In the genomic region with DNA sequence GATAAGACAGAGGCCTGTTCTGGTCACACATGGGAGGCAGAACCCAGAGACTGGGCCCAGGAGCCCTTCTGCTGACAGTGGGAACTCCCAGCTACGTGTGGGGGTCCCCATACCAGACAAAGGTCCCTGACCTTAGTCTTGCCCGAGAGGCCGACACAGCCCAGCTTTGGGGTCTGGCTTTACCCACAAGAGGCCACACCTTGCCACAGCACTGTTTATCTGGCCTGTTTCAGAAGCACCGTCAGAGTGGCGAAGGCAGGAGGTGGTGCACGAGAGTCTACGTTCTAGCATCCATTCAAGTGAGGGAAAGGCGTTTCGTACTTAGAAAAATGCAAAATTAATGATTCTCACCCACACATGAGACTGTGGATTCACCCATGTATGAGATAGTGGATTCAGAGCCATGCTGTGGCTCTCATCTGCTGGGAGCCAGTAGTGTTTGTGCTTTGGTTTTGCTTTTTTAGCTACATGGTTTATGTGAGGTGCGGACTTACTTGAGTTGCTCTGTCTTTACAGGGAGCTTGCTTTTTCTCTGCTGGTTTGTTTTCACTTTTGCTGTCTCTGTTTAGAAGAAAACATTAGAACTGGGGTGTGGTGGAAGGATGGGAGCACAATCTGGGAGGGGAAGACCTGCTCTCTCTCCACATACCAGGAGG, we compare ENCODE assay signal across 2 cellular contexts.
A peak's percentile ranks its signal among the peaks of the same experiment; 100 is the strongest.
TF ChIP-seq lines count a peak whose summit lies in the region.

No MANE protein-coding gene starts in this region.

TF ChIP-seq in WTC11, 78 proteins besides CTCF, POLR2A, EP300 and RAD21:
- TF ChIP-seq, protein P1, sequence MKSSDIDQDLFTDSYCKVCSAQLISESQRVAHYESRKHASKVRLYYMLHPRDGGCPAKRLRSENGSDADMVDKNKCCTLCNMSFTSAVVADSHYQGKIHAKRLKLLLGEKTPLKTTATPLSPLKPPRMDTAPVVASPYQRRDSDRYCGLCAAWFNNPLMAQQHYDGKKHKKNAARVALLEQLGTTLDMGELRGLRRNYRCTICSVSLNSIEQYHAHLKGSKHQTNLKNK (CRISPR knock-in tag; IDR thresholded peaks at IDR 0.05) = no peak
- TF ChIP-seq, protein P2, sequence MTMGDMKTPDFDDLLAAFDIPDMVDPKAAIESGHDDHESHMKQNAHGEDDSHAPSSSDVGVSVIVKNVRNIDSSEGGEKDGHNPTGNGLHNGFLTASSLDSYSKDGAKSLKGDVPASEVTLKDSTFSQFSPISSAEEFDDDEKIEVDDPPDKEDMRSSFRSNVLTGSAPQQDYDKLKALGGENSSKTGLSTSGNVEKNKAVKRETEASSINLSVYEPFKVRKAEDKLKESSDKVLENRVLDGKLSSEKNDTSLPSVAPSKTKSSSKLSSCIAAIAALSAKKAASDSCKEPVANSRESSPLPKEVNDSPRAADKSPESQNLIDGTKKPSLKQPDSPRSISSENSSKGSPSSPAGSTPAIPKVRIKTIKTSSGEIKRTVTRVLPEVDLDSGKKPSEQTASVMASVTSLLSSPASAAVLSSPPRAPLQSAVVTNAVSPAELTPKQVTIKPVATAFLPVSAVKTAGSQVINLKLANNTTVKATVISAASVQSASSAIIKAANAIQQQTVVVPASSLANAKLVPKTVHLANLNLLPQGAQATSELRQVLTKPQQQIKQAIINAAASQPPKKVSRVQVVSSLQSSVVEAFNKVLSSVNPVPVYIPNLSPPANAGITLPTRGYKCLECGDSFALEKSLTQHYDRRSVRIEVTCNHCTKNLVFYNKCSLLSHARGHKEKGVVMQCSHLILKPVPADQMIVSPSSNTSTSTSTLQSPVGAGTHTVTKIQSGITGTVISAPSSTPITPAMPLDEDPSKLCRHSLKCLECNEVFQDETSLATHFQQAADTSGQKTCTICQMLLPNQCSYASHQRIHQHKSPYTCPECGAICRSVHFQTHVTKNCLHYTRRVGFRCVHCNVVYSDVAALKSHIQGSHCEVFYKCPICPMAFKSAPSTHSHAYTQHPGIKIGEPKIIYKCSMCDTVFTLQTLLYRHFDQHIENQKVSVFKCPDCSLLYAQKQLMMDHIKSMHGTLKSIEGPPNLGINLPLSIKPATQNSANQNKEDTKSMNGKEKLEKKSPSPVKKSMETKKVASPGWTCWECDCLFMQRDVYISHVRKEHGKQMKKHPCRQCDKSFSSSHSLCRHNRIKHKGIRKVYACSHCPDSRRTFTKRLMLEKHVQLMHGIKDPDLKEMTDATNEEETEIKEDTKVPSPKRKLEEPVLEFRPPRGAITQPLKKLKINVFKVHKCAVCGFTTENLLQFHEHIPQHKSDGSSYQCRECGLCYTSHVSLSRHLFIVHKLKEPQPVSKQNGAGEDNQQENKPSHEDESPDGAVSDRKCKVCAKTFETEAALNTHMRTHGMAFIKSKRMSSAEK (CRISPR knock-in tag; IDR thresholded peaks at IDR 0.05; ENCODE audit: borderline replicate concordance) = no peak
- TF ChIP-seq RELA (CRISPR knock-in tag; IDR thresholded peaks at IDR 0.05; ENCODE audit: borderline replicate concordance) (no peak), ZNF232 (CRISPR knock-in tag; IDR thresholded peaks at IDR 0.05) (no peak)

TF ChIP-seq in K562, 482 proteins besides CTCF, POLR2A, EP300 and RAD21:
- TF ChIP-seq, protein P3, sequence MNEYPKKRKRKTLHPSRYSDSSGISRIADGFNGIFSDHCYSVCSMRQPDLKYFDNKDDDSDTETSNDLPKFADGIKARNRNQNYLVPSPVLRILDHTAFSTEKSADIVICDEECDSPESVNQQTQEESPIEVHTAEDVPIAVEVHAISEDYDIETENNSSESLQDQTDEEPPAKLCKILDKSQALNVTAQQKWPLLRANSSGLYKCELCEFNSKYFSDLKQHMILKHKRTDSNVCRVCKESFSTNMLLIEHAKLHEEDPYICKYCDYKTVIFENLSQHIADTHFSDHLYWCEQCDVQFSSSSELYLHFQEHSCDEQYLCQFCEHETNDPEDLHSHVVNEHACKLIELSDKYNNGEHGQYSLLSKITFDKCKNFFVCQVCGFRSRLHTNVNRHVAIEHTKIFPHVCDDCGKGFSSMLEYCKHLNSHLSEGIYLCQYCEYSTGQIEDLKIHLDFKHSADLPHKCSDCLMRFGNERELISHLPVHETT (CRISPR knock-in tag; conservative IDR thresholded peaks at IDR 0.05 in 1 of 2, IDR thresholded peaks at IDR 0.05 in 1 of 2) = 0 out of 4 replicates have a peak, but pooled peaks of 1 of the 2 experiments have one; percentile 25
- TF ChIP-seq TOE1 (IDR thresholded peaks at IDR 0.05; ENCODE audit: borderline replicate concordance) (no peak), TOE1 (CRISPR knock-in tag; IDR thresholded peaks at IDR 0.05; ENCODE audit: borderline replicate concordance, low read depth) (no peak), ZBTB17 (CRISPR knock-in tag; IDR thresholded peaks at IDR 0.05) (no peak), IRF2 (CRISPR knock-in tag; IDR thresholded peaks at IDR 0.05) (0 out of 2 replicates have a peak, but pooled peaks have one; percentile 56), ZKSCAN1 (IDR thresholded peaks at IDR 0.05; ENCODE audit: low read depth, low read length) (no peak), MXI1 (IDR thresholded peaks at IDR 0.05; ENCODE audit: low read depth, low read length) (0 out of 2 replicates have a peak, but pooled peaks have one; percentile 28), TAF7 (tag; IDR thresholded peaks at IDR 0.05) (no peak), ZNF354B (CRISPR knock-in tag; IDR thresholded peaks at IDR 0.05) (no peak), RBBP5 (IDR thresholded peaks at IDR 0.05; ENCODE audit: borderline replicate concordance, insufficient read depth, low read length, poor library complexity, severe bottlenecking) (peak; percentile 41), EZH2 (IDR thresholded peaks at IDR 0.05; ENCODE audit: borderline replicate concordance, low read depth, low read length) (peak; percentile 93), PHF8 (IDR thresholded peaks at IDR 0.05; ENCODE audit: borderline replicate concordance, low read length) (peak; percentile 21; the same call in 1 of the 2 replicates), ZNF551 (CRISPR knock-in tag; IDR thresholded peaks at IDR 0.05) (no peak), GATAD2B (IDR thresholded peaks at IDR 0.05; ENCODE audit: borderline replicate concordance) (no peak), TBP (optimal IDR thresholded peaks at IDR 0.05; ENCODE audit: low read depth, low read length) (peak; percentile 20)
- TF ChIP-seq, protein P4, sequence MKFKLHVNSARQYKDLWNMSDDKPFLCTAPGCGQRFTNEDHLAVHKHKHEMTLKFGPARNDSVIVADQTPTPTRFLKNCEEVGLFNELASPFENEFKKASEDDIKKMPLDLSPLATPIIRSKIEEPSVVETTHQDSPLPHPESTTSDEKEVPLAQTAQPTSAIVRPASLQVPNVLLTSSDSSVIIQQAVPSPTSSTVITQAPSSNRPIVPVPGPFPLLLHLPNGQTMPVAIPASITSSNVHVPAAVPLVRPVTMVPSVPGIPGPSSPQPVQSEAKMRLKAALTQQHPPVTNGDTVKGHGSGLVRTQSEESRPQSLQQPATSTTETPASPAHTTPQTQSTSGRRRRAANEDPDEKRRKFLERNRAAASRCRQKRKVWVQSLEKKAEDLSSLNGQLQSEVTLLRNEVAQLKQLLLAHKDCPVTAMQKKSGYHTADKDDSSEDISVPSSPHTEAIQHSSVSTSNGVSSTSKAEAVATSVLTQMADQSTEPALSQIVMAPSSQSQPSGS (CRISPR knock-in tag; IDR thresholded peaks at IDR 0.05) = peak; percentile 7; the same call in 1 of the 2 replicates
- TF ChIP-seq, protein P5, sequence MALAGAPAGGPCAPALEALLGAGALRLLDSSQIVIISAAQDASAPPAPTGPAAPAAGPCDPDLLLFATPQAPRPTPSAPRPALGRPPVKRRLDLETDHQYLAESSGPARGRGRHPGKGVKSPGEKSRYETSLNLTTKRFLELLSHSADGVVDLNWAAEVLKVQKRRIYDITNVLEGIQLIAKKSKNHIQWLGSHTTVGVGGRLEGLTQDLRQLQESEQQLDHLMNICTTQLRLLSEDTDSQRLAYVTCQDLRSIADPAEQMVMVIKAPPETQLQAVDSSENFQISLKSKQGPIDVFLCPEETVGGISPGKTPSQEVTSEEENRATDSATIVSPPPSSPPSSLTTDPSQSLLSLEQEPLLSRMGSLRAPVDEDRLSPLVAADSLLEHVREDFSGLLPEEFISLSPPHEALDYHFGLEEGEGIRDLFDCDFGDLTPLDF (CRISPR knock-in tag; IDR thresholded peaks at IDR 0.05) = no peak
